In the genomic region with DNA sequence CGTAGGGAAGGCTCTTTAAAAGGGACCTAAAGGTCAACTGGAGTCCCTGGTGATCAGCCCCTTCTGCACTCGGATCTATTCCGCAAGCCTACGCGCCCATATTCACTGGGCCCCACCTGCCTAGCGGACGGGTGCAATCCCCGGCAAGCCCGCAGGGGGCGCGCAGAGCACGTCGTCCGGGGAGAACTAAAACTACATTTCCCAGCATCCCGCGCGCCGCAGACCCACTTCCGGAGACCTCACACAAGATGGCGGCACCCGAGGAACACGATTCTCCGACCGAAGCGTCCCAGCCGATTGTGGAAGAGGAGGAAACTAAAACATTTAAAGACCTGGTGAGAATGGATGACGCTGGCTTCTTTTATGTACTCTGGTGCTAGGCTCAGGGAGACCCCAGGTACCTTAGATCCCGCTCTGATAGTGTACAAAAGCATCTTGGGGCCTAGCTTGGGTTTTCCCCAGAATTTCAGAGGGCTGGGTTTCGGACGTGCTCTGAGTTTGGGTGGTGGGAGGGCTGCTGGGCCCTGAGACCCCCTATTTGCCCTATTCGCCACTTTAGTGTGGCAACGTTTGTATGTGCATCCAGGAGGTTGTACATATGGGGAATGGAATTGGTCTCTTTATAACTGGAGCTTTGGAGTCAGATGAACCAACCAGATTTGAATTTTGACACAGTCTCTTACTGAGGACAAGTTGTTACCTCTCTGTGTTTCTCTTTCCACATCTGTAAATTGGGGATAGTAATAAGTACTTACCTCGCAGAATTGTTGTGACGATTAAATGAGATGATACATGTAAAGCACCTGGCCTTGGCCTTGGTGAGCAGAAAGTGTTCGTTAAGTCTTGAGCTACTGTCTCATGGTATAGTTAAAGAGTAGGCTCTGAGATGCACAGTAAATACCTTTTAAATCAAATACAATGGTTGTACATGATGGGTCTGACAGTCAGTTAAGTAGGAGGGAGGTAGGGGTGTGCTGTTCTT, we compare ENCODE assay signal across 8 cellular contexts. TPM values are rescaled to one million over a fixed set of nuclear protein-coding genes. Genes with fewer than 3 reads are reported as not detected.
DNase-seq lines count a peak whose midpoint lies in the region; ATAC-seq and TF ChIP-seq lines count a peak whose summit lies in the region.

DDX47 (plus strand) TSS at position 227 of the 982 bp plus-strand sequence; CDS start at position 249, 22 bp downstream.

- peak; percentile 89 for ATAC-seq in GM18867 (IDR thresholded peaks at IDR 0.05; ENCODE audit: unreplicated experiment)
- ATAC-seq in HG03103 (IDR thresholded peaks at IDR 0.05; ENCODE audit: low read depth, unreplicated experiment), result peak; percentile 69
- ATAC-seq in WTC11, result peak; percentile 97

- CTCF ChIA-PET in AG04449 (lab: Yijun Ruan, JAX), result interaction anchor here (0.6 to 5.0 kb wide), 21 partner anchors 8 to 421 kb away, joined by 3 to 44 read pairs (median 4); partner anchors contain the start of gene GPRC5A
- CTCF ChIA-PET in WTC11 (lab: Charles Lee), result interaction anchor here (0.9 to 1.8 kb wide), 11 partner anchors 8 to 100 kb away, joined by 3 to 10 read pairs (median 4); no protein-coding TSS in a partner anchor

- peaks cover 25% of the 10 kb centered on the region for H3K4me1 Mint-ChIP-seq in WTC11

- peak within 1 kb of the TSS; percentile 86 for H3K4me3 ChIP-seq in AG04449 (ENCODE audit: low read depth, low read length)

- H3K27me3 Mint-ChIP-seq in WTC11 (ENCODE audit: low read depth), result no peaks in the 10 kb centered on the region

- peak within 1 kb of the TSS; percentile 48 for H3K27ac ChIP-seq in caudate nucleus (ENCODE audit: low read depth, low read length)

- peak within 1 kb of the TSS; percentile 100 for H3K4me3 Mint-ChIP-seq in WTC11

- peaks cover 39% of the 10 kb centered on the region for H3K36me3 Mint-ChIP-seq in WTC11

- no peaks in the 10 kb centered on the region for H3K9me3 Mint-ChIP-seq in WTC11

- POLR2A ChIA-PET in AG04449 (lab: Yijun Ruan, JAX) (interaction anchor here (0.6 kb wide), 1 partner anchor 9 kb away, joined by 3 read pairs; no protein-coding TSS in a partner anchor), WTC11 (lab: Charles Lee) (interaction anchor here (0.6 kb wide), 1 partner anchor 34 kb away, joined by 5 read pairs; no protein-coding TSS in a partner anchor)

- H3K27ac Mint-ChIP-seq in WTC11, result peak within 1 kb of the TSS; percentile 98

- no peak for DNase-seq in AG04449 (ENCODE audit: low read depth, low spot score)
- DNase-seq in NCI-H2227 treated with DMSO at 0.1 percent for 48 hours (lab: John Stamatoyannopoulos, UW), result peak; percentile 82
- DNase-seq in WTC11 (ENCODE audit: low spot score), result peak; percentile 98
- peak in 60 of 61 donors; percentile 53 to 95 (median 86) for DNase-seq in caudate nucleus (lab: John Stamatoyannopoulos, UW)
- peak; percentile 94 for DNase-seq in inferior parietal cortex (ENCODE audit: extremely low spot score)
- peak; percentile 92 to 97 for DNase-seq in stimulated activated CD4-positive, alpha-beta T cell treated with anti-CD3 and anti-CD28 coated beads, Interleukin-12 subunit alpha, Interleukin-12 subunit beta, amount 100 ng/mL, for 24 hours (ENCODE audit: low read depth in 2 of 2)

- TF ChIP-seq CTCF in AG04449 (IDR thresholded peaks at IDR 0.05; ENCODE audit: insufficient read depth, low read length, missing control alignments), result peak; percentile 98
- peak; percentile 89 for TF ChIP-seq CTCF in WTC11 (IDR thresholded peaks at IDR 0.05)

TF ChIP-seq in WTC11, 78 proteins besides CTCF, POLR2A, EP300 and RAD21 (continues in another document):
- TF ChIP-seq ATF1 (CRISPR knock-in tag; IDR thresholded peaks at IDR 0.05) (no peak), ZSCAN18 (CRISPR knock-in tag; IDR thresholded peaks at IDR 0.05) (no peak), ATF3 (CRISPR knock-in tag; conservative IDR thresholded peaks at IDR 0.05) (no peak), GABPB1 (CRISPR knock-in tag; IDR thresholded peaks at IDR 0.05) (peak; percentile 88), AFF4 (CRISPR knock-in tag; IDR thresholded peaks at IDR 0.05; ENCODE audit: borderline replicate concordance) (no peak), RELA (CRISPR knock-in tag; IDR thresholded peaks at IDR 0.05; ENCODE audit: borderline replicate concordance) (no peak), MLX (CRISPR knock-in tag; IDR thresholded peaks at IDR 0.05) (no peak), FOXP1 (CRISPR knock-in tag; IDR thresholded peaks at IDR 0.05; ENCODE audit: borderline replicate concordance) (no peak), SP1 (CRISPR knock-in tag; conservative IDR thresholded peaks at IDR 0.05) (peak; percentile 73), TEAD1 (CRISPR knock-in tag; IDR thresholded peaks at IDR 0.05) (peak; percentile 32; the same call in 1 of the 2 replicates)
- TF ChIP-seq, protein P1, sequence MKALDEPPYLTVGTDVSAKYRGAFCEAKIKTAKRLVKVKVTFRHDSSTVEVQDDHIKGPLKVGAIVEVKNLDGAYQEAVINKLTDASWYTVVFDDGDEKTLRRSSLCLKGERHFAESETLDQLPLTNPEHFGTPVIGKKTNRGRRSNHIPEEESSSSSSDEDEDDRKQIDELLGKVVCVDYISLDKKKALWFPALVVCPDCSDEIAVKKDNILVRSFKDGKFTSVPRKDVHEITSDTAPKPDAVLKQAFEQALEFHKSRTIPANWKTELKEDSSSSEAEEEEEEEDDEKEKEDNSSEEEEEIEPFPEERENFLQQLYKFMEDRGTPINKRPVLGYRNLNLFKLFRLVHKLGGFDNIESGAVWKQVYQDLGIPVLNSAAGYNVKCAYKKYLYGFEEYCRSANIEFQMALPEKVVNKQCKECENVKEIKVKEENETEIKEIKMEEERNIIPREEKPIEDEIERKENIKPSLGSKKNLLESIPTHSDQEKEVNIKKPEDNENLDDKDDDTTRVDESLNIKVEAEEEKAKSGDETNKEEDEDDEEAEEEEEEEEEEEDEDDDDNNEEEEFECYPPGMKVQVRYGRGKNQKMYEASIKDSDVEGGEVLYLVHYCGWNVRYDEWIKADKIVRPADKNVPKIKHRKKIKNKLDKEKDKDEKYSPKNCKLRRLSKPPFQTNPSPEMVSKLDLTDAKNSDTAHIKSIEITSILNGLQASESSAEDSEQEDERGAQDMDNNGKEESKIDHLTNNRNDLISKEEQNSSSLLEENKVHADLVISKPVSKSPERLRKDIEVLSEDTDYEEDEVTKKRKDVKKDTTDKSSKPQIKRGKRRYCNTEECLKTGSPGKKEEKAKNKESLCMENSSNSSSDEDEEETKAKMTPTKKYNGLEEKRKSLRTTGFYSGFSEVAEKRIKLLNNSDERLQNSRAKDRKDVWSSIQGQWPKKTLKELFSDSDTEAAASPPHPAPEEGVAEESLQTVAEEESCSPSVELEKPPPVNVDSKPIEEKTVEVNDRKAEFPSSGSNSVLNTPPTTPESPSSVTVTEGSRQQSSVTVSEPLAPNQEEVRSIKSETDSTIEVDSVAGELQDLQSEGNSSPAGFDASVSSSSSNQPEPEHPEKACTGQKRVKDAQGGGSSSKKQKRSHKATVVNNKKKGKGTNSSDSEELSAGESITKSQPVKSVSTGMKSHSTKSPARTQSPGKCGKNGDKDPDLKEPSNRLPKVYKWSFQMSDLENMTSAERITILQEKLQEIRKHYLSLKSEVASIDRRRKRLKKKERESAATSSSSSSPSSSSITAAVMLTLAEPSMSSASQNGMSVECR (CRISPR knock-in tag; IDR thresholded peaks at IDR 0.05; ENCODE audit: borderline replicate concordance), result no peak

RNA-seq across cellular contexts. Expression of gene DDX47, which starts in this region (rescaled TPM):
- 59.2 to 64.8 TPM (median 59.2 TPM) in 3 replicates for total RNA-seq in WTC11 (2021)
